28 cellular contexts compared by ENCODE assay signal in the genomic region with DNA sequence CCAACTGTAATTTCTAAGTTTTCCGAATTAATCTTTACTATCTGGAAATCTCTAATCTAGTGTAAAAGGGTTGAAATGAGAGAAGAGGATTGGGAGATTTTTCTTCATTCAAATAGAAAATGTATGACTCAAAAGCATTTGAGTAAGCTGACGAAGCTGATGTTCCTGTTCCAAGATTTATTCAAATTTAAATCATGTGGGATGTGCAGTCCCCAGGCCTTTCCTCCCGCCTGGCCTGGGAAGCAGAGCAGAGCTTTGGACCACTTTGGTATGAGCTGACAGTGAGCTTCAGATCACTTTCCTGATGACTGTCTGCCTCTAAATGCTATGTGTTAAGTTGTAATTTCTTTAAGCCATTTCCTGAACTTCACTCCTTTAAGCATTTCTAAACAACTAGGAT.
A peak's percentile ranks its signal among the peaks of the same experiment; 100 is the strongest.
DNase-seq lines count a peak whose midpoint lies in the region; ATAC-seq and TF ChIP-seq lines count a peak whose summit lies in the region.
"Had no signal": no experiment of that assay in that cellular context is flagged by ENCODE, and none has a peak within 500 bp of the region (broad histone marks: within the 10 kb centered on the region; RNA-seq: fewer than 3 reads in every experiment).

No MANE protein-coding gene starts in this region.

- no peak overlapping the region for H3K4me3 Mint-ChIP-seq in GM23338
- H3K4me3 Mint-ChIP-seq: activated CD4-positive, alpha-beta memory T cell treated with anti-CD3 and anti-CD28 coated beads, Interleukin-2, amount 10 ng/mL, durations not matched to agents 7 days and 5 days; activated naive CD4-positive, alpha-beta T cell treated with anti-CD3 and anti-CD28 coated beads, Interleukin-2, amount 10 ng/mL, durations not matched to agents 7 days and 5 days; activated T-helper 1 cell treated with anti-CD3 and anti-CD28 coated beads, Interleukin-12 subunit alpha, Interleukin-12 subunit beta, Interleukin-2, Interleukin-4 antibody, amounts not matched to agents 30 ng/mL and 10 ng/mL and 1 ng/mL, durations not matched to agents 14 hours and 24 hours and 36 hours; nephron progenitor cell had no signal

- H3K27me3 ChIP-seq in GM23338 (ENCODE audit: insufficient read depth): no peaks in the 10 kb centered on the region
- H3K27me3 ChIP-seq: colonic mucosa, foreskin keratinocyte, ovary had no signal

- H3K4me1 ChIP-seq in GM23338 (ENCODE audit: insufficient read depth): peaks cover 8% of the 10 kb centered on the region
- H3K4me1 ChIP-seq: colonic mucosa had no signal

- H2AFZ ChIP-seq in GM23338: no peak overlapping the region

- H3K9me2 ChIP-seq in GM23338 (ENCODE audit: insufficient read depth): no peaks in the 10 kb centered on the region

- H3K4me3 ChIP-seq in GM23338: no peak overlapping the region
- H3K4me3 ChIP-seq: colonic mucosa, GM12878, HAP-1, ovary, skin epidermis had no signal

- no peak for TF ChIP-seq CTCF in GM23338 (conservative IDR thresholded peaks at IDR 0.05; ENCODE audit: low read depth in 2 of 2)

- no peak for DNase-seq in GM23338 (ENCODE audit: low spot score)
- peak; percentile 84 for DNase-seq in astrocyte of the hippocampus (ENCODE audit: low read depth, low spot score)
- DNase-seq in iris pigment epithelial cell (ENCODE audit: low read depth): peak; percentile 55
- DNase-seq in superior temporal gyrus (ENCODE audit: extremely low spot score): peak; percentile 54
- no peak for DNase-seq in activated CD4-positive, alpha-beta T cell treated with anti-CD3 and anti-CD28 coated beads, Interleukin-2, amount 50 U/mL, for 4 hours
- DNase-seq in activated CD8-positive, alpha-beta memory T cell treated with anti-CD3 and anti-CD28 coated beads, Interleukin-2, amount 50 U/mL, for 48 hours: no peak
- no peak for DNase-seq in NCI-H69 (lab: John Stamatoyannopoulos, UW)
- no peak for DNase-seq in NCI-H446 treated with DMSO at 0.1 percent for 48 hours (lab: John Stamatoyannopoulos, UW)
- DNase-seq: activated CD4-positive, alpha-beta memory T cell treated with anti-CD3 and anti-CD28 coated beads, Interleukin-2, amount 10 ng/mL, durations not matched to agents 7 days and 5 days; activated CD4-positive, alpha-beta T cell treated with anti-CD3 and anti-CD28 coated beads for 1 hour; activated CD8-positive, alpha-beta memory T cell treated with anti-CD3 and anti-CD28 coated beads, Interleukin-2, amount 50 U/mL, for 4 hours; activated naive CD4-positive, alpha-beta T cell treated with anti-CD3 and anti-CD28 coated beads, Interleukin-2, amount 10 ng/mL, durations not matched to agents 7 days and 5 days; amniotic stem cell; colonic mucosa; effector CD8-positive, alpha-beta T cell; foreskin keratinocyte; NCI-H1417 treated with DMSO at 0.1 percent for 48 hours; NCI-H2029 treated with DMSO at 0.1 percent for 48 hours; NCI-H2227 treated with DMSO at 0.1 percent for 48 hours; nephron progenitor cell; ovary; retina; Right ventricle myocardium superior; stimulated activated naive CD4-positive, alpha-beta T cell had no signal

- H3K36me3 ChIP-seq in GM23338 (ENCODE audit: insufficient read depth): no peaks in the 10 kb centered on the region
- H3K36me3 ChIP-seq: colonic mucosa, HAP-1, ovary had no signal

- no peak overlapping the region for H3K27ac ChIP-seq in GM23338 (ENCODE audit: low read depth)
- H3K27ac ChIP-seq: colonic mucosa, foreskin keratinocyte, ovary had no signal

- no peak overlapping the region for H3K4me2 ChIP-seq in GM23338

- H3F3A ChIP-seq in GM23338 (replicated peaks; ENCODE audit: low read depth): no peaks in the 10 kb centered on the region

- H3K9me3 Mint-ChIP-seq in GM23338: no peaks in the 10 kb centered on the region
- H3K9me3 Mint-ChIP-seq: activated CD4-positive, alpha-beta memory T cell treated with anti-CD3 and anti-CD28 coated beads, Interleukin-2, amount 10 ng/mL, durations not matched to agents 7 days and 5 days; activated naive CD4-positive, alpha-beta T cell treated with anti-CD3 and anti-CD28 coated beads, Interleukin-2, amount 10 ng/mL, durations not matched to agents 7 days and 5 days; activated T-helper 1 cell treated with anti-CD3 and anti-CD28 coated beads, Interleukin-12 subunit alpha, Interleukin-12 subunit beta, Interleukin-2, Interleukin-4 antibody, amounts not matched to agents 30 ng/mL and 10 ng/mL and 1 ng/mL, durations not matched to agents 14 hours and 24 hours and 36 hours; nephron progenitor cell had no signal

- no peaks in the 10 kb centered on the region for H3K27me3 Mint-ChIP-seq in GM23338 (ENCODE audit: insufficient read depth, low read depth, poor library complexity)
- H3K27me3 Mint-ChIP-seq: activated CD4-positive, alpha-beta memory T cell treated with anti-CD3 and anti-CD28 coated beads, Interleukin-2, amount 10 ng/mL, durations not matched to agents 7 days and 5 days; activated naive CD4-positive, alpha-beta T cell treated with anti-CD3 and anti-CD28 coated beads, Interleukin-2, amount 10 ng/mL, durations not matched to agents 7 days and 5 days had no signal

- H4K20me1 ChIP-seq in GM23338 (replicated peaks; ENCODE audit: insufficient read depth): no peaks in the 10 kb centered on the region; the same call in 1 of the 2 replicates

- no peaks in the 10 kb centered on the region for H3K36me3 Mint-ChIP-seq in GM23338 (ENCODE audit: low read depth)

- no peaks in the 10 kb centered on the region for H3K79me2 ChIP-seq in GM23338 (replicated peaks; ENCODE audit: insufficient read depth)

- 0 out of 3 replicates have a peak, but pooled peaks cover 7% of the 10 kb centered on the region for H3K4me1 Mint-ChIP-seq in GM23338

- ATAC-seq in GM23338: peak; percentile 23; the same call in 1 of the 3 replicates
- ATAC-seq: foreskin keratinocyte, GM12878 had no signal

- H3K27ac Mint-ChIP-seq in GM23338: no peak overlapping the region
- H3K27ac Mint-ChIP-seq: activated CD4-positive, alpha-beta memory T cell treated with anti-CD3 and anti-CD28 coated beads, Interleukin-2, amount 10 ng/mL, durations not matched to agents 7 days and 5 days; activated naive CD4-positive, alpha-beta T cell treated with anti-CD3 and anti-CD28 coated beads, Interleukin-2, amount 10 ng/mL, durations not matched to agents 7 days and 5 days; activated T-helper 1 cell treated with anti-CD3 and anti-CD28 coated beads, Interleukin-12 subunit alpha, Interleukin-12 subunit beta, Interleukin-2, Interleukin-4 antibody, amounts not matched to agents 30 ng/mL and 10 ng/mL and 1 ng/mL, durations not matched to agents 14 hours and 24 hours and 36 hours had no signal

TF ChIP-seq in GM23338, 12 proteins besides CTCF, POLR2A, EP300 and RAD21:
- no peak for TF ChIP-seq NANOG (IDR thresholded peaks at IDR 0.05; ENCODE audit: borderline replicate concordance)
- no peak for TF ChIP-seq STAT1 (IDR thresholded peaks at IDR 0.05; ENCODE audit: unreplicated experiment)
- no peak for TF ChIP-seq JUNB (IDR thresholded peaks at IDR 0.05; ENCODE audit: unreplicated experiment)
- no peak for TF ChIP-seq EZH2phosphoT487 (IDR thresholded peaks at IDR 0.05; ENCODE audit: unreplicated experiment)
- TF ChIP-seq, protein P1, sequence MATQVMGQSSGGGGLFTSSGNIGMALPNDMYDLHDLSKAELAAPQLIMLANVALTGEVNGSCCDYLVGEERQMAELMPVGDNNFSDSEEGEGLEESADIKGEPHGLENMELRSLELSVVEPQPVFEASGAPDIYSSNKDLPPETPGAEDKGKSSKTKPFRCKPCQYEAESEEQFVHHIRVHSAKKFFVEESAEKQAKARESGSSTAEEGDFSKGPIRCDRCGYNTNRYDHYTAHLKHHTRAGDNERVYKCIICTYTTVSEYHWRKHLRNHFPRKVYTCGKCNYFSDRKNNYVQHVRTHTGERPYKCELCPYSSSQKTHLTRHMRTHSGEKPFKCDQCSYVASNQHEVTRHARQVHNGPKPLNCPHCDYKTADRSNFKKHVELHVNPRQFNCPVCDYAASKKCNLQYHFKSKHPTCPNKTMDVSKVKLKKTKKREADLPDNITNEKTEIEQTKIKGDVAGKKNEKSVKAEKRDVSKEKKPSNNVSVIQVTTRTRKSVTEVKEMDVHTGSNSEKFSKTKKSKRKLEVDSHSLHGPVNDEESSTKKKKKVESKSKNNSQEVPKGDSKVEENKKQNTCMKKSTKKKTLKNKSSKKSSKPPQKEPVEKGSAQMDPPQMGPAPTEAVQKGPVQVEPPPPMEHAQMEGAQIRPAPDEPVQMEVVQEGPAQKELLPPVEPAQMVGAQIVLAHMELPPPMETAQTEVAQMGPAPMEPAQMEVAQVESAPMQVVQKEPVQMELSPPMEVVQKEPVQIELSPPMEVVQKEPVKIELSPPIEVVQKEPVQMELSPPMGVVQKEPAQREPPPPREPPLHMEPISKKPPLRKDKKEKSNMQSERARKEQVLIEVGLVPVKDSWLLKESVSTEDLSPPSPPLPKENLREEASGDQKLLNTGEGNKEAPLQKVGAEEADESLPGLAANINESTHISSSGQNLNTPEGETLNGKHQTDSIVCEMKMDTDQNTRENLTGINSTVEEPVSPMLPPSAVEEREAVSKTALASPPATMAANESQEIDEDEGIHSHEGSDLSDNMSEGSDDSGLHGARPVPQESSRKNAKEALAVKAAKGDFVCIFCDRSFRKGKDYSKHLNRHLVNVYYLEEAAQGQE (IDR thresholded peaks at IDR 0.05; ENCODE audit: unreplicated experiment): no peak
- TF ChIP-seq ZNF114 (CRISPR knock-in tag; IDR thresholded peaks at IDR 0.05): no peak
TF ChIP-seq in GM23338: peak in this region for 0.

Comparison
In these comparisons a context has a peak if more than half of its experiments do, and no peak if none do; other contexts are left out.
1. DNase-seq: peak in astrocyte of the hippocampus (single experiment), iris pigment epithelial cell (single experiment) and superior temporal gyrus (single experiment); none in GM23338 (single experiment), activated CD4-positive, alpha-beta T cell treated with anti-CD3 and anti-CD28 coated beads, Interleukin-2, amount 50 U/mL, for 4 hours (0 of 2), activated CD8-positive, alpha-beta memory T cell treated with anti-CD3 and anti-CD28 coated beads, Interleukin-2, amount 50 U/mL, for 48 hours (single experiment), NCI-H69 (single experiment) and NCI-H446 treated with DMSO at 0.1 percent for 48 hours (single experiment).